ENCODE assay signal across 1 cellular context in genomic region chr10:24901686-24902399, GRCh38.
TF ChIP-seq lines count a peak whose summit lies in the region.

No MANE protein-coding gene starts in this region.

TF ChIP-seq in K562, 482 proteins besides CTCF, POLR2A, EP300 and RAD21 (continued from another document and continues in another):
- TF ChIP-seq NFYB (IDR thresholded peaks at IDR 0.05; ENCODE audit: extremely low read depth, insufficient read length) (no peak), ZBTB17 (CRISPR knock-in tag; IDR thresholded peaks at IDR 0.05) (no peak), RBM14 (IDR thresholded peaks at IDR 0.05; ENCODE audit: borderline replicate concordance, insufficient read depth, low read depth, low read length) (no peak), PTBP1 (IDR thresholded peaks at IDR 0.05; ENCODE audit: low read depth, low read length) (no peak), JUND (IDR thresholded peaks at IDR 0.05; ENCODE audit: borderline replicate concordance, low read depth, low read length) (peak; percentile 93), JUND (tag; IDR thresholded peaks at IDR 0.05; ENCODE audit: borderline replicate concordance, low read depth, low read length) (peak; percentile 93; the same call in 2 of the 3 replicates), DIDO1 (tag; IDR thresholded peaks at IDR 0.05; ENCODE audit: low read depth) (no peak), SNRNP70 (optimal IDR thresholded peaks at IDR 0.05; ENCODE audit: low read depth, low read length) (no peak), ESRRB (CRISPR knock-in tag; IDR thresholded peaks at IDR 0.05; ENCODE audit: borderline replicate concordance) (no peak), ZNF274 (IDR thresholded peaks at IDR 0.05; ENCODE audit: borderline replicate concordance, low read depth, low read length) (no peak), EWSR1 (IDR thresholded peaks at IDR 0.05; ENCODE audit: borderline replicate concordance, low read depth, partially characterized antibody) (no peak), KDM2B (CRISPR knock-in tag; IDR thresholded peaks at IDR 0.05) (no peak), RUNX1 (IDR thresholded peaks at IDR 0.05; ENCODE audit: low read depth) (no peak), TBP (optimal IDR thresholded peaks at IDR 0.05; ENCODE audit: low read depth, low read length) (no peak), NFIX (CRISPR knock-in tag; IDR thresholded peaks at IDR 0.05; ENCODE audit: low read depth) (no peak), ZNF75A (CRISPR knock-in tag; IDR thresholded peaks at IDR 0.05) (no peak), YY1 (IDR thresholded peaks at IDR 0.05; ENCODE audit: borderline replicate concordance in 1 of 3, control insufficient read depth in 1 of 3, extremely low read depth in 1 of 3, insufficient read depth in 3 of 3, insufficient read length in 1 of 3, insufficient replicate concordance in 2 of 3, low read depth in 1 of 3, low read length in 2 of 3) (no peak), PRPF4 (IDR thresholded peaks at IDR 0.05; ENCODE audit: insufficient read depth, low read depth, low read length, poor library complexity, severe bottlenecking) (no peak), POLR2B (IDR thresholded peaks at IDR 0.05; ENCODE audit: low read depth, partially characterized antibody) (no peak), SP1 (CRISPR knock-in tag; IDR thresholded peaks at IDR 0.05) (no peak), ZNF695 (CRISPR knock-in tag; IDR thresholded peaks at IDR 0.05) (no peak), SMARCA5 (IDR thresholded peaks at IDR 0.05) (no peak), SLC30A9 (CRISPR knock-in tag; IDR thresholded peaks at IDR 0.05) (no peak), OTX1 (CRISPR knock-in tag; IDR thresholded peaks at IDR 0.05) (no peak), CBX5 (IDR thresholded peaks at IDR 0.05; ENCODE audit: borderline replicate concordance, low read depth) (no peak), HSF4 (CRISPR knock-in tag; IDR thresholded peaks at IDR 0.05; ENCODE audit: borderline replicate concordance) (no peak), ZNF778 (CRISPR knock-in tag; IDR thresholded peaks at IDR 0.05) (no peak), MXI1 (IDR thresholded peaks at IDR 0.05; ENCODE audit: low read depth, low read length) (no peak), ATF2 (CRISPR knock-in tag; IDR thresholded peaks at IDR 0.05) (no peak), MBD2 (IDR thresholded peaks at IDR 0.05; ENCODE audit: borderline replicate concordance, low read depth) (no peak), ZBTB43 (CRISPR knock-in tag; IDR thresholded peaks at IDR 0.05) (no peak), ZNF24 (IDR thresholded peaks at IDR 0.05) (no peak), ZNF584 (CRISPR knock-in tag; IDR thresholded peaks at IDR 0.05; ENCODE audit: low read depth) (no peak), GABPB1 (CRISPR knock-in tag; IDR thresholded peaks at IDR 0.05) (0 out of 2 replicates have a peak, but pooled peaks have one; percentile 24), TRIM28 (IDR thresholded peaks at IDR 0.05) (peak; percentile 21; the same call in 1 of the 2 replicates), ZNF316 (IDR thresholded peaks at IDR 0.05) (peak; percentile 79), ZNF146 (CRISPR knock-in tag; IDR thresholded peaks at IDR 0.05; ENCODE audit: unreplicated experiment) (no peak), GTF2A2 (tag; IDR thresholded peaks at IDR 0.05) (no peak), ZNF184 (CRISPR knock-in tag; IDR thresholded peaks at IDR 0.05) (no peak), CHD4 (IDR thresholded peaks at IDR 0.05; ENCODE audit: insufficient read depth, insufficient replicate concordance, low read depth, low read length, poor library complexity, severe bottlenecking) (no peak), FOXA3 (CRISPR knock-in tag; conservative IDR thresholded peaks at IDR 0.05 in 1 of 2, IDR thresholded peaks at IDR 0.05 in 1 of 2) (no peak), JUNB (CRISPR knock-in tag; conservative IDR thresholded peaks at IDR 0.05) (no peak), SMAD3 (CRISPR knock-in tag; conservative IDR thresholded peaks at IDR 0.05) (no peak), ELF1 (tag; IDR thresholded peaks at IDR 0.05) (no peak), ASH1L (IDR thresholded peaks at IDR 0.05; ENCODE audit: borderline replicate concordance, low read depth, partially characterized antibody) (no peak), ZNF507 (tag; conservative IDR thresholded peaks at IDR 0.05) (no peak), DLX4 (CRISPR knock-in tag; IDR thresholded peaks at IDR 0.05) (no peak), ATF7 (IDR thresholded peaks at IDR 0.05) (0 out of 2 replicates have a peak, but pooled peaks have one; percentile 38), HDAC1 (IDR thresholded peaks at IDR 0.05) (peak in 1 of 2 experiments; percentile 86; a peak in 2 of 4 replicates)
- TF ChIP-seq, protein P1, sequence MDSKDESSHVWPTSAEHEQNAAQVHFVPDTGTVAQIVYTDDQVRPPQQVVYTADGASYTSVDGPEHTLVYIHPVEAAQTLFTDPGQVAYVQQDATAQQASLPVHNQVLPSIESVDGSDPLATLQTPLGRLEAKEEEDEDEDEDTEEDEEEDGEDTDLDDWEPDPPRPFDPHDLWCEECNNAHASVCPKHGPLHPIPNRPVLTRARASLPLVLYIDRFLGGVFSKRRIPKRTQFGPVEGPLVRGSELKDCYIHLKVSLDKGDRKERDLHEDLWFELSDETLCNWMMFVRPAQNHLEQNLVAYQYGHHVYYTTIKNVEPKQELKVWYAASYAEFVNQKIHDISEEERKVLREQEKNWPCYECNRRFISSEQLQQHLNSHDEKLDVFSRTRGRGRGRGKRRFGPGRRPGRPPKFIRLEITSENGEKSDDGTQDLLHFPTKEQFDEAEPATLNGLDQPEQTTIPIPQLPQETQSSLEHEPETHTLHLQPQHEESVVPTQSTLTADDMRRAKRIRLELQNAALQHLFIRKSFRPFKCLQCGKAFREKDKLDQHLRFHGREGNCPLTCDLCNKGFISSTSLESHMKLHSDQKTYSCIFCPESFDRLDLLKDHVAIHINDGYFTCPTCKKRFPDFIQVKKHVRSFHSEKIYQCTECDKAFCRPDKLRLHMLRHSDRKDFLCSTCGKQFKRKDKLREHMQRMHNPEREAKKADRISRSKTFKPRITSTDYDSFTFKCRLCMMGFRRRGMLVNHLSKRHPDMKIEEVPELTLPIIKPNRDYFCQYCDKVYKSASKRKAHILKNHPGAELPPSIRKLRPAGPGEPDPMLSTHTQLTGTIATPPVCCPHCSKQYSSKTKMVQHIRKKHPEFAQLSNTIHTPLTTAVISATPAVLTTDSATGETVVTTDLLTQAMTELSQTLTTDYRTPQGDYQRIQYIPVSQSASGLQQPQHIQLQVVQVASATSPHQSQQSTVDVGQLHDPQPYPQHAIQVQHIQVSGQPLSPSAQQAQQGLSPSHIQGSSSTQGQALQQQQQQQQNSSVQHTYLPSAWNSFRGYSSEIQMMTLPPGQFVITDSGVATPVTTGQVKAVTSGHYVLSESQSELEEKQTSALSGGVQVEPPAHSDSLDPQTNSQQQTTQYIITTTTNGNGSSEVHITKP (IDR thresholded peaks at IDR 0.05; ENCODE audit: partially characterized antibody) = peak; percentile 12
- TF ChIP-seq, protein P2, sequence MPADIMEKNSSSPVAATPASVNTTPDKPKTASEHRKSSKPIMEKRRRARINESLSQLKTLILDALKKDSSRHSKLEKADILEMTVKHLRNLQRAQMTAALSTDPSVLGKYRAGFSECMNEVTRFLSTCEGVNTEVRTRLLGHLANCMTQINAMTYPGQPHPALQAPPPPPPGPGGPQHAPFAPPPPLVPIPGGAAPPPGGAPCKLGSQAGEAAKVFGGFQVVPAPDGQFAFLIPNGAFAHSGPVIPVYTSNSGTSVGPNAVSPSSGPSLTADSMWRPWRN (IDR thresholded peaks at IDR 0.05; ENCODE audit: low read depth) = no peak
- TF ChIP-seq, protein P3, sequence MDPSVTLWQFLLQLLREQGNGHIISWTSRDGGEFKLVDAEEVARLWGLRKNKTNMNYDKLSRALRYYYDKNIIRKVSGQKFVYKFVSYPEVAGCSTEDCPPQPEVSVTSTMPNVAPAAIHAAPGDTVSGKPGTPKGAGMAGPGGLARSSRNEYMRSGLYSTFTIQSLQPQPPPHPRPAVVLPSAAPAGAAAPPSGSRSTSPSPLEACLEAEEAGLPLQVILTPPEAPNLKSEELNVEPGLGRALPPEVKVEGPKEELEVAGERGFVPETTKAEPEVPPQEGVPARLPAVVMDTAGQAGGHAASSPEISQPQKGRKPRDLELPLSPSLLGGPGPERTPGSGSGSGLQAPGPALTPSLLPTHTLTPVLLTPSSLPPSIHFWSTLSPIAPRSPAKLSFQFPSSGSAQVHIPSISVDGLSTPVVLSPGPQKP (CRISPR knock-in tag; IDR thresholded peaks at IDR 0.05) = no peak
- TF ChIP-seq, protein P4, sequence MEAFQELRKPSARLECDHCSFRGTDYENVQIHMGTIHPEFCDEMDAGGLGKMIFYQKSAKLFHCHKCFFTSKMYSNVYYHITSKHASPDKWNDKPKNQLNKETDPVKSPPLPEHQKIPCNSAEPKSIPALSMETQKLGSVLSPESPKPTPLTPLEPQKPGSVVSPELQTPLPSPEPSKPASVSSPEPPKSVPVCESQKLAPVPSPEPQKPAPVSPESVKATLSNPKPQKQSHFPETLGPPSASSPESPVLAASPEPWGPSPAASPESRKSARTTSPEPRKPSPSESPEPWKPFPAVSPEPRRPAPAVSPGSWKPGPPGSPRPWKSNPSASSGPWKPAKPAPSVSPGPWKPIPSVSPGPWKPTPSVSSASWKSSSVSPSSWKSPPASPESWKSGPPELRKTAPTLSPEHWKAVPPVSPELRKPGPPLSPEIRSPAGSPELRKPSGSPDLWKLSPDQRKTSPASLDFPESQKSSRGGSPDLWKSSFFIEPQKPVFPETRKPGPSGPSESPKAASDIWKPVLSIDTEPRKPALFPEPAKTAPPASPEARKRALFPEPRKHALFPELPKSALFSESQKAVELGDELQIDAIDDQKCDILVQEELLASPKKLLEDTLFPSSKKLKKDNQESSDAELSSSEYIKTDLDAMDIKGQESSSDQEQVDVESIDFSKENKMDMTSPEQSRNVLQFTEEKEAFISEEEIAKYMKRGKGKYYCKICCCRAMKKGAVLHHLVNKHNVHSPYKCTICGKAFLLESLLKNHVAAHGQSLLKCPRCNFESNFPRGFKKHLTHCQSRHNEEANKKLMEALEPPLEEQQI (IDR thresholded peaks at IDR 0.05) = no peak
- TF ChIP-seq, protein P5, sequence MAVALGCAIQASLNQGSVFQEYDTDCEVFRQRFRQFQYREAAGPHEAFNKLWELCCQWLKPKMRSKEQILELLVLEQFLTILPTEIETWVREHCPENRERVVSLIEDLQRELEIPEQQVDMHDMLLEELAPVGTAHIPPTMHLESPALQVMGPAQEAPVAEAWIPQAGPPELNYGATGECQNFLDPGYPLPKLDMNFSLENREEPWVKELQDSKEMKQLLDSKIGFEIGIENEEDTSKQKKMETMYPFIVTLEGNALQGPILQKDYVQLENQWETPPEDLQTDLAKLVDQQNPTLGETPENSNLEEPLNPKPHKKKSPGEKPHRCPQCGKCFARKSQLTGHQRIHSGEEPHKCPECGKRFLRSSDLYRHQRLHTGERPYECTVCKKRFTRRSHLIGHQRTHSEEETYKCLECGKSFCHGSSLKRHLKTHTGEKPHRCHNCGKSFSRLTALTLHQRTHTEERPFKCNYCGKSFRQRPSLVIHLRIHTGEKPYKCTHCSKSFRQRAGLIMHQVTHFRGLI (CRISPR knock-in tag; IDR thresholded peaks at IDR 0.05) = no peak
- TF ChIP-seq, protein P6, sequence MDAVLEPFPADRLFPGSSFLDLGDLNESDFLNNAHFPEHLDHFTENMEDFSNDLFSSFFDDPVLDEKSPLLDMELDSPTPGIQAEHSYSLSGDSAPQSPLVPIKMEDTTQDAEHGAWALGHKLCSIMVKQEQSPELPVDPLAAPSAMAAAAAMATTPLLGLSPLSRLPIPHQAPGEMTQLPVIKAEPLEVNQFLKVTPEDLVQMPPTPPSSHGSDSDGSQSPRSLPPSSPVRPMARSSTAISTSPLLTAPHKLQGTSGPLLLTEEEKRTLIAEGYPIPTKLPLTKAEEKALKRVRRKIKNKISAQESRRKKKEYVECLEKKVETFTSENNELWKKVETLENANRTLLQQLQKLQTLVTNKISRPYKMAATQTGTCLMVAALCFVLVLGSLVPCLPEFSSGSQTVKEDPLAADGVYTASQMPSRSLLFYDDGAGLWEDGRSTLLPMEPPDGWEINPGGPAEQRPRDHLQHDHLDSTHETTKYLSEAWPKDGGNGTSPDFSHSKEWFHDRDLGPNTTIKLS (IDR thresholded peaks at IDR 0.05; ENCODE audit: borderline replicate concordance, low read depth) = peak; percentile 41; the same call in 1 of the 2 replicates
- TF ChIP-seq, protein P7, sequence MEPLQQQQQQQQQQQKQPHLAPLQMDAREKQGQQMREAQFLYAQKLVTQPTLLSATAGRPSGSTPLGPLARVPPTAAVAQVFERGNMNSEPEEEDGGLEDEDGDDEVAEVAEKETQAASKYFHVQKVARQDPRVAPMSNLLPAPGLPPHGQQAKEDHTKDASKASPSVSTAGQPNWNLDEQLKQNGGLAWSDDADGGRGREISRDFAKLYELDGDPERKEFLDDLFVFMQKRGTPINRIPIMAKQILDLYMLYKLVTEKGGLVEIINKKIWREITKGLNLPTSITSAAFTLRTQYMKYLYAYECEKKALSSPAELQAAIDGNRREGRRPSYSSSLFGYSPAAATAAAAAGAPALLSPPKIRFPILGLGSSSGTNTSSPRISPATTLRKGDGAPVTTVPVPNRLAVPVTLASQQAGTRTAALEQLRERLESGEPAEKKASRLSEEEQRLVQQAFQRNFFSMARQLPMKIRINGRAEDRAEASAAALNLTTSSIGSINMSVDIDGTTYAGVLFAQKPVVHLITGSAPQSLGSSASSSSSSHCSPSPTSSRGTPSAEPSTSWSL (CRISPR knock-in tag; IDR thresholded peaks at IDR 0.05; ENCODE audit: borderline replicate concordance) = no peak
